Comparison of ENCODE assay signal across 1 cellular context in the genomic region with DNA sequence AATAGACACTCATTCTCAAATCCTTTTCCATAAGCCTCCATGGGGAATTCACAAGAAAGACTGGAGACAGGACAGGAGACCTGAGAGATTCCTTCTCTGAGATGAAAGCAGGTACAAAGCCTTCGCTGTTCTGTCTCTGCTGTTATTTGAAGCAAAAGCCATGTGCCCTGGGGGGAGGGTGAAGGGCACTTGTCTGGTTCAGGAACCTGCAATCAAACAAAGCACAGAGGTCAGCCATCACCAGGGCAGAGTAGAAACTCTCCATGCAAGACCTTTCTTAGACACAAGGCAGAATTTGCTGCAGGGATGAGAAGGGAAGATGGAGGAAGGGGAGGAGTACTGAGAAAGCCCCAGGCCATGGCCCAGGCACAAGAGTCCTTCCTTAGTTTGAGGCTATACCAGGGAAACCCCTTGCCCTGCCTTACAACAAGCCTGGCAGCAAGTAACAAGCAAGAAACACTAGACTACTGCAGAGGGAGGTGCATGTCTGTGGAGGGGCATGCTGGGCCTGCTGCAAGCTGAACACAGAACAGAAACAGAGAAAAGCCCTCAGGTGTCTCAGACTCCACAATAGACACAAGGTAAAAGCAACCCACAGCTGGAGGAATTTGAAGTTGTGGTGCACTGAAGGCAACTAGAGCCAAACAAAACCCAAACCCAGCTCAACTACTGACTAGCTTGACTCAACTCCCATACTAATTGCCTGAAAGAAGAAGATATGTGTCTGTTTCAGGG.
TF ChIP-seq lines count a peak whose summit lies in the region.

No MANE protein-coding gene starts in this region.

TF ChIP-seq in HepG2, 621 proteins besides CTCF, POLR2A, EP300 and RAD21:
- TF ChIP-seq POLR2AphosphoS5 (IDR thresholded peaks at IDR 0.05; ENCODE audit: low read depth, low read length) (no peak), NFATC3 (CRISPR knock-in tag; IDR thresholded peaks at IDR 0.05) (no peak), ZNF549 (CRISPR knock-in tag; IDR thresholded peaks at IDR 0.05) (no peak), ZNF382 (CRISPR knock-in tag; IDR thresholded peaks at IDR 0.05; ENCODE audit: borderline replicate concordance) (no peak), MIER2 (CRISPR knock-in tag; IDR thresholded peaks at IDR 0.05) (no peak)
- TF ChIP-seq, protein P1, sequence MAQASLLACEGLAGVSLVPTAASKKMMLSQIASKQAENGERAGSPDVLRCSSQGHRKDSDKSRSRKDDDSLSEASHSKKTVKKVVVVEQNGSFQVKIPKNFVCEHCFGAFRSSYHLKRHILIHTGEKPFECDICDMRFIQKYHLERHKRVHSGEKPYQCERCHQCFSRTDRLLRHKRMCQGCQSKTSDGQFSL (CRISPR knock-in tag; IDR thresholded peaks at IDR 0.05) = no peak
